In genomic region chr5:14173419-14174234, GRCh38 we compare ENCODE assay signal across 9 cellular contexts. TPM values are rescaled to one million over a fixed set of nuclear protein-coding genes. Genes with fewer than 3 reads are reported as not detected.
DNase-seq lines count a peak whose midpoint lies in the region; ATAC-seq, FAIRE-seq and TF ChIP-seq lines count a peak whose summit lies in the region.
"Had no signal": no experiment of that assay in that cellular context is flagged by ENCODE, and none has a peak within 500 bp of the region (broad histone marks: within the 10 kb centered on the region; RNA-seq: fewer than 3 reads in every experiment).

No MANE protein-coding gene starts in this region.

- H3K4me1 Mint-ChIP-seq in progenitor cell of endocrine pancreas (ENCODE audit: low read depth): peaks cover 34% of the 10 kb centered on the region
- H3K4me1 Mint-ChIP-seq: activated naive CD4-positive, alpha-beta T cell treated with anti-CD3 and anti-CD28 coated beads, Interleukin-2, amount 50 U/mL, for 24 hours had no signal

- DNase-seq in dermis blood vessel endothelial cell: peak; percentile 37
- no peak for DNase-seq in progenitor cell of endocrine pancreas (ENCODE audit: low spot score, unreplicated experiment)
- no peak for DNase-seq in DMS79 treated with DMSO at 0.1 percent for 48 hours (lab: John Stamatoyannopoulos, UW)
- no peak for DNase-seq in AG08396 (ENCODE audit: low spot score)
- no peak for DNase-seq in GM12891 (ENCODE audit: insufficient read length, low spot score)
- DNase-seq: heart right ventricle had no signal

- peak overlapping the region; percentile 42 for H3K27ac Mint-ChIP-seq in progenitor cell of endocrine pancreas
- H3K27ac Mint-ChIP-seq: activated naive CD4-positive, alpha-beta T cell treated with anti-CD3 and anti-CD28 coated beads, Interleukin-2, amount 50 U/mL, for 24 hours had no signal

- no peak overlapping the region for H3K4me3 Mint-ChIP-seq in progenitor cell of endocrine pancreas (ENCODE audit: low read depth)
- H3K4me3 Mint-ChIP-seq: activated naive CD4-positive, alpha-beta T cell treated with anti-CD3 and anti-CD28 coated beads, Interleukin-2, amount 50 U/mL, for 24 hours had no signal

- no peak for TF ChIP-seq POLR2A in GM12891 (IDR thresholded peaks at IDR 0.05; ENCODE audit: low read depth, low read length)

- no peaks in the 10 kb centered on the region for H3K36me3 Mint-ChIP-seq in progenitor cell of endocrine pancreas (ENCODE audit: insufficient read depth)
- H3K36me3 Mint-ChIP-seq: activated naive CD4-positive, alpha-beta T cell treated with anti-CD3 and anti-CD28 coated beads, Interleukin-2, amount 50 U/mL, for 24 hours had no signal

- ATAC-seq in GM19397 (IDR thresholded peaks at IDR 0.05; ENCODE audit: unreplicated experiment) (peak; percentile 2), HG03196 (IDR thresholded peaks at IDR 0.05; ENCODE audit: unreplicated experiment) (peak; percentile 9)

- no peaks in the 10 kb centered on the region for H3K9me3 Mint-ChIP-seq in progenitor cell of endocrine pancreas (ENCODE audit: low read depth)
- H3K9me3 Mint-ChIP-seq: activated naive CD4-positive, alpha-beta T cell treated with anti-CD3 and anti-CD28 coated beads, Interleukin-2, amount 50 U/mL, for 24 hours had no signal

- H3K27me3 Mint-ChIP-seq in progenitor cell of endocrine pancreas: no peaks in the 10 kb centered on the region

- FAIRE-seq in GM12891 (lab: Jason Lieb, UNC): no peak

- no peak for TF ChIP-seq CTCF in progenitor cell of endocrine pancreas (IDR thresholded peaks at IDR 0.05; ENCODE audit: unreplicated experiment)

TF ChIP-seq in GM12891, 5 proteins besides CTCF, POLR2A, EP300 and RAD21:
- TF ChIP-seq PAX5 (IDR thresholded peaks at IDR 0.05; ENCODE audit: insufficient read depth, low read length, severe bottlenecking) (no peak), TAF1 (IDR thresholded peaks at IDR 0.05; ENCODE audit: low read depth, low read length) (no peak), SPI1 (IDR thresholded peaks at IDR 0.05; ENCODE audit: low read depth, low read length) (no peak), POU2F2 (IDR thresholded peaks at IDR 0.05; ENCODE audit: low read depth, low read length) (no peak), POLR2AphosphoS5 (IDR thresholded peaks at IDR 0.05; ENCODE audit: low read depth, low read length) (no peak)

RNA-seq across cellular contexts. Expression of gene TRIO, which starts 30.5 kb away (rescaled TPM):
- total RNA-seq in dermis blood vessel endothelial cell (190 and 204 TPM in 2 replicates), progenitor cell of endocrine pancreas (163 and 168 TPM in 2 replicates)
- 24.2 TPM for polyA plus RNA-seq in GM12891 (2012; ENCODE audit: low read depth, missing spikeins)
